In genomic region chr12:81759215-81759991, GRCh38 we compare ENCODE assay signal across 8 cellular contexts. TPM values are rescaled to one million over a fixed set of nuclear protein-coding genes. Genes with fewer than 3 reads are reported as not detected.
DNase-seq lines count a peak whose midpoint lies in the region; ATAC-seq and TF ChIP-seq lines count a peak whose summit lies in the region.

Gene PPFIA2 (minus strand): TSS chr12:81759350.

- ATAC-seq in HCT116 = peak; percentile 62
- ATAC-seq in SK-N-SH treated with all-trans-retinoic acid at 6 μM for 48 hours = peak; percentile 66
- ATAC-seq in GM19463 (IDR thresholded peaks at IDR 0.05; ENCODE audit: unreplicated experiment) = no peak

- peak within 1 kb of the TSS; percentile 36 to 53 for H3K4me3 ChIP-seq in HCT116 (replicated peaks in 1 of 2; ENCODE audit: low read depth in 1 of 2, low read length in 2 of 2)
- H3K4me3 ChIP-seq in endocrine pancreas (ENCODE audit: control insufficient read depth, insufficient read depth, low read length) = peak within 1 kb of the TSS; percentile 14
- peak within 1 kb of the TSS; percentile 51 for H3K4me3 ChIP-seq in suprapubic skin

- H3K79me2 ChIP-seq in HCT116 (ENCODE audit: insufficient read depth, low read length) = no peaks in the 10 kb centered on the region

- H4K20me1 ChIP-seq in HCT116 (ENCODE audit: insufficient read depth) = no peaks in the 10 kb centered on the region

- BruUV-seq in HCT116 (replicated peaks; lab: Mats Ljungman, UMichigan) = no TSS peak

- TF ChIP-seq RAD21 in HCT116 (IDR thresholded peaks at IDR 0.05; ENCODE audit: low read depth) = no peak

- TF ChIP-seq CTCF in HCT116 (IDR thresholded peaks at IDR 0.05 in 2 of 3, conservative IDR thresholded peaks at IDR 0.05 in 1 of 3; ENCODE audit: borderline replicate concordance in 1 of 3, insufficient read depth in 1 of 3, low read depth in 2 of 3, low read length in 2 of 3) (no peak), suprapubic skin (IDR thresholded peaks at IDR 0.05) (no peak)

- RAD21 ChIA-PET in HCT116 (lab: Charles Lee; ENCODE audit: low non-redundant PET in 1 of 2, low total read pairs in 2 of 2, uncharacterized antibody in 2 of 2, unreplicated experiment in 2 of 2) = no interaction called here

- H2AFZ ChIP-seq in HCT116 (ENCODE audit: low read depth, low read length, poor library complexity, severe bottlenecking) = peak within 1 kb of the TSS; percentile 76

- H3K36me3 ChIP-seq in HCT116 (ENCODE audit: control insufficient read depth in 1 of 2, insufficient read depth in 2 of 2, low read length in 2 of 2) (no peaks in the 10 kb centered on the region), endocrine pancreas (ENCODE audit: control insufficient read depth, insufficient read depth, low read length) (no peaks in the 10 kb centered on the region), suprapubic skin (no peaks in the 10 kb centered on the region)

- no peaks in the 10 kb centered on the region for H3K9me2 ChIP-seq in HCT116 (ENCODE audit: insufficient read depth)

- H3K4me2 ChIP-seq in HCT116 (ENCODE audit: low read length) = peak within 1 kb of the TSS; percentile 68

- TF ChIP-seq POLR2A in HCT116 (IDR thresholded peaks at IDR 0.05; ENCODE audit: borderline replicate concordance, extremely low read depth, insufficient read depth, insufficient read length) (no peak), suprapubic skin (IDR thresholded peaks at IDR 0.05) (no peak)

- H3K27ac ChIP-seq in HCT116 (ENCODE audit: low read depth, low read length) (no peak within 1 kb of the TSS), suprapubic skin (no peak within 1 kb of the TSS)

- no peaks in the 10 kb centered on the region for H3K27me3 ChIP-seq in HCT116 (ENCODE audit: insufficient read depth, low read length)
- no peaks in the 10 kb centered on the region for H3K27me3 ChIP-seq in endocrine pancreas (ENCODE audit: control insufficient read depth, insufficient read depth, low read length)
- H3K27me3 ChIP-seq in suprapubic skin = peaks cover 26% of the 10 kb centered on the region

- no peaks in the 10 kb centered on the region for H3K9me3 ChIP-seq in HCT116 (ENCODE audit: control insufficient read depth in 1 of 2, insufficient read depth in 1 of 2, low read depth in 1 of 2, low read length in 2 of 2)
- no peaks in the 10 kb centered on the region for H3K9me3 ChIP-seq in endocrine pancreas (ENCODE audit: control insufficient read depth, low read length)
- H3K9me3 ChIP-seq in suprapubic skin = no peaks in the 10 kb centered on the region

- peak; percentile 16 for DNase-seq in A172 (ENCODE audit: low spot score)
- no peak for DNase-seq in HCT116 (ENCODE audit: low read depth, low spot score)
- peak; percentile 55 for DNase-seq in medulla oblongata (ENCODE audit: extremely low spot score)
- DNase-seq in suprapubic skin (ENCODE audit: low spot score in 2 of 2) = peak; percentile 63 to 74
- DNase-seq in GOT3 (lab: John Stamatoyannopoulos, UW) = no peak

- intact Hi-C loops in HCT116 (cut with micrococcal nuclease) = no loop called here

- POLR2A ChIA-PET in HCT116 (lab: Charles Lee) = no interaction called here

- no peak within 1 kb of the TSS for H3K9ac ChIP-seq in HCT116 (ENCODE audit: low read length)
- H3K9ac ChIP-seq in endocrine pancreas (ENCODE audit: control insufficient read depth, insufficient read depth, low read length) = no peak within 1 kb of the TSS

- CTCF ChIA-PET in HCT116 (lab: Charles Lee) = no interaction called here

- H3K4me1 ChIP-seq in HCT116 (ENCODE audit: control insufficient read depth in 1 of 2, insufficient read depth in 2 of 2, low read length in 2 of 2) (0 out of 4 replicates have a peak, but pooled peaks cover 0 to 2% of the 10 kb centered on the region in 2 experiments), endocrine pancreas (ENCODE audit: control insufficient read depth, insufficient read depth, low read length) (no peaks in the 10 kb centered on the region), suprapubic skin (peaks cover 19% of the 10 kb centered on the region)

- TF ChIP-seq EP300 in suprapubic skin (IDR thresholded peaks at IDR 0.05) = no peak

- 5% methylated on average over 30 of the region's 31 CpGs for WGBS in suprapubic skin

TF ChIP-seq in HCT116, 20 proteins besides CTCF, POLR2A, EP300 and RAD21:
- TF ChIP-seq CBX3 (IDR thresholded peaks at IDR 0.05; ENCODE audit: low read depth) (no peak), ELF1 (IDR thresholded peaks at IDR 0.05; ENCODE audit: borderline replicate concordance, low read depth) (no peak), ZFX (IDR thresholded peaks at IDR 0.05) (no peak), TCF7L2 (IDR thresholded peaks at IDR 0.05; ENCODE audit: borderline replicate concordance, extremely low read depth, insufficient read depth, insufficient read length) (no peak), MAX (IDR thresholded peaks at IDR 0.05) (no peak), CEBPB (IDR thresholded peaks at IDR 0.05; ENCODE audit: low read depth) (no peak), JUND (IDR thresholded peaks at IDR 0.05) (no peak), FOSL1 (IDR thresholded peaks at IDR 0.05; ENCODE audit: low read depth) (no peak), SRF (IDR thresholded peaks at IDR 0.05; ENCODE audit: low read depth) (no peak), EZH2phosphoT487 (IDR thresholded peaks at IDR 0.05; ENCODE audit: borderline replicate concordance) (no peak), EZH2 (IDR thresholded peaks at IDR 0.05) (no peak), POLR2AphosphoS5 (IDR thresholded peaks at IDR 0.05; ENCODE audit: low read depth, low read length) (no peak), EGR1 (IDR thresholded peaks at IDR 0.05; ENCODE audit: low read depth) (no peak), ATF3 (IDR thresholded peaks at IDR 0.05) (no peak)

TF ChIP-seq in SK-N-SH treated with all-trans-retinoic acid at 6 μM for 48 hours, 23 proteins besides CTCF, POLR2A, EP300 and RAD21:
- TF ChIP-seq PPARA (CRISPR knock-in tag; IDR thresholded peaks at IDR 0.05; ENCODE audit: borderline replicate concordance) (no peak), GLIS3 (CRISPR knock-in tag; IDR thresholded peaks at IDR 0.05) (no peak), ZNF70 (CRISPR knock-in tag; IDR thresholded peaks at IDR 0.05) (no peak), RARB (CRISPR knock-in tag; IDR thresholded peaks at IDR 0.05) (no peak), SNAI2 (CRISPR knock-in tag; IDR thresholded peaks at IDR 0.05) (no peak), ZFP3 (CRISPR knock-in tag; IDR thresholded peaks at IDR 0.05) (no peak), ESRRG (CRISPR knock-in tag; IDR thresholded peaks at IDR 0.05) (no peak)

RNA-seq across cellular contexts. Expression of gene PPFIA2, which starts in this region (rescaled TPM):
- total RNA-seq in A172 (2014; rRNA removed; shearing (Covaris generic)) = 0.62 and 3.3 TPM in 2 replicates
- total RNA-seq in HCT116 (2021; ENCODE audit: unreplicated experiment) (not detected), suprapubic skin (under 1 TPM in 3 of 4 donors, not detected in 1; 0.11 to 0.89 (median 0.32) TPM)
- polyA plus RNA-seq in HCT116 (2012) = not detected in 2 replicates

Comparison
In these comparisons a context has a peak if more than half of its experiments do, and no peak if none do; other contexts are left out.
1. Peak in ATAC-seq, H3K4me3 ChIP-seq and H3K4me2 ChIP-seq in HCT116; RNA of the gene not detected or under 1 TPM.
2. Peak in DNase-seq and H3K4me3 ChIP-seq in suprapubic skin; RNA of the gene not detected or under 1 TPM.
3. DNase-seq: peak in A172 (single experiment) and medulla oblongata (single experiment); none in HCT116 (single experiment) and GOT3 (single experiment).
4. Peak in every context shown above with its lines, with median percentiles within 50 percentile points of each other: H3K4me3 ChIP-seq.